18 cellular contexts compared by ENCODE assay signal in the genomic region with DNA sequence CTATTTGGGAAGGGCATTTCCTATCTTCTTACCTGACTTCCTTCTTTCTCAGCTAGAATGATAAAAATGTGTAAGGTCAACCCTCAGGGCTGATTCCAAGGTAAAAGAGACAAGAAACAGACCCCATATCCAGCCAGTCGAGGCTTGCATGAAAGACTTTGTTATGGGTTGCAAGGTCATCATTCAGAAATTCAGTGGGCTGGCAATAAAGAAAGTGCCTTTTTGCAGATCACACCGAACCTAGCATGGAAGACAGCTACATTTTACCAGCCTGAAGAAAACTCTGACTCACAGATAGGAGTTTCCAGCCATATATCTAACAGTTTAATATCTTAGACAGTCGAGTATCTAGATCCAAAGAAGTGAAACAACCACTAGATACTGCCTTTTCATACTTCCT.
"Had no signal": no experiment of that assay in that cellular context is flagged by ENCODE, and none has a peak within 500 bp of the region (broad histone marks: within the 10 kb centered on the region; RNA-seq: fewer than 3 reads in every experiment).

No MANE protein-coding gene starts in this region.

- H3K27me3 ChIP-seq: brain microvascular endothelial cell, neutrophil, thyroid gland had no signal

- DNase-seq: activated B cell treated with CpG ODN at 0.5 μM for 24 hours; activated CD4-positive, alpha-beta T cell treated with anti-CD3 and anti-CD28 coated beads for 4 hours; activated CD8-positive, alpha-beta T cell treated with anti-CD3 and anti-CD28 coated beads for 36 hours; activated naive CD4-positive, alpha-beta T cell treated with Interleukin-2 at 50 U/mL for 16 hours; activated T-cell treated with anti-CD3 and anti-CD28 coated beads, Interleukin-2, amount 50 U/mL, for 1 hour; aorta; brain microvascular endothelial cell; left cardiac atrium; posterior cingulate gyrus; stimulated activated naive CD4-positive, alpha-beta T cell; T-helper 1 cell; T-helper 9 cell; thyroid gland had no signal

- ATAC-seq: activated CD8-positive, alpha-beta T cell treated with anti-CD3 and anti-CD28 coated beads for 36 hours; activated T-helper 17 cell treated with anti-CD3 and anti-CD28 coated beads, Interleukin-2, amount 50 U/mL, for 72 hours; esophagus mucosa; left cardiac atrium; natural killer cell treated with Interleukin-12 subunit alpha and Interleukin-12 subunit beta and Interleukin-15 and Interleukin-18, amount 100 ng/mL, for 72 hours had no signal

- H3K4me1 Mint-ChIP-seq: activated B cell treated with CpG ODN at 0.5 μM for 24 hours; activated T-helper 17 cell treated with anti-CD3 and anti-CD28 coated beads, Interleukin-2, amount 50 U/mL, for 72 hours had no signal

- H3K4me3 Mint-ChIP-seq: activated B cell treated with CpG ODN at 0.5 μM for 24 hours; activated CD8-positive, alpha-beta T cell treated with anti-CD3 and anti-CD28 coated beads for 36 hours; activated T-helper 17 cell treated with anti-CD3 and anti-CD28 coated beads, Interleukin-2, amount 50 U/mL, for 72 hours; natural killer cell treated with Interleukin-12 subunit alpha and Interleukin-12 subunit beta and Interleukin-15 and Interleukin-18, amount 100 ng/mL, for 72 hours had no signal

- H3K27me3 Mint-ChIP-seq: activated B cell treated with CpG ODN at 0.5 μM for 24 hours; activated CD8-positive, alpha-beta T cell treated with anti-CD3 and anti-CD28 coated beads for 36 hours; activated T-helper 17 cell treated with anti-CD3 and anti-CD28 coated beads, Interleukin-2, amount 50 U/mL, for 72 hours; natural killer cell treated with Interleukin-12 subunit alpha and Interleukin-12 subunit beta and Interleukin-15 and Interleukin-18, amount 100 ng/mL, for 72 hours had no signal

- H3K36me3 ChIP-seq: brain microvascular endothelial cell, neutrophil, thyroid gland had no signal

- H3K27ac Mint-ChIP-seq: activated B cell treated with CpG ODN at 0.5 μM for 24 hours; activated CD8-positive, alpha-beta T cell treated with anti-CD3 and anti-CD28 coated beads for 36 hours; activated T-helper 17 cell treated with anti-CD3 and anti-CD28 coated beads, Interleukin-2, amount 50 U/mL, for 72 hours; natural killer cell treated with Interleukin-12 subunit alpha and Interleukin-12 subunit beta and Interleukin-15 and Interleukin-18, amount 100 ng/mL, for 72 hours had no signal

- H3K9me3 ChIP-seq: neutrophil, thyroid gland had no signal

- H3K4me3 ChIP-seq: coronary artery, thyroid gland had no signal

- H3K27ac ChIP-seq: brain microvascular endothelial cell, coronary artery, neutrophil, thyroid gland had no signal

- H3K9me3 Mint-ChIP-seq: activated B cell treated with CpG ODN at 0.5 μM for 24 hours; activated CD8-positive, alpha-beta T cell treated with anti-CD3 and anti-CD28 coated beads for 36 hours had no signal
